ENCODE assay signal across 8 cellular contexts in genomic region chr3:58217209-58217811, GRCh38. TPM values are rescaled to one million over a fixed set of nuclear protein-coding genes. Genes with fewer than 3 reads are reported as not detected.
DNase-seq lines count a peak whose midpoint lies in the region; ATAC-seq and TF ChIP-seq lines count a peak whose summit lies in the region.

No MANE protein-coding gene starts in this region.

- H3K79me2 ChIP-seq in OCI-LY1 (ENCODE audit: insufficient read depth, low read length): no peaks in the 10 kb centered on the region

- no peaks in the 10 kb centered on the region for H3K9me2 ChIP-seq in OCI-LY1 (ENCODE audit: low read depth, low read length)

- 0 out of 2 replicates have a peak overlapping the region, but pooled peaks have one; percentile 55 for H2AFZ ChIP-seq in OCI-LY1 (ENCODE audit: low read length)

- peak; percentile 13 for DNase-seq in NCI-H2171 treated with DMSO at 0.1 percent for 48 hours (lab: John Stamatoyannopoulos, UW)
- no peak for DNase-seq in NCI-H2171 (lab: John Stamatoyannopoulos, UW)
- DNase-seq in activated T-cell treated with anti-CD3 and anti-CD28 coated beads, Interleukin-2, amount 50 U/mL, for 1 hour: peak; percentile 53
- no peak for DNase-seq in esophagus muscularis mucosa (ENCODE audit: extremely low spot score)
- peak; percentile 35 to 76 (median 59) for DNase-seq in naive thymus-derived CD8-positive, alpha-beta T cell
- DNase-seq in superior temporal gyrus (ENCODE audit: extremely low spot score): peak; percentile 83

- H3K4me3 Mint-ChIP-seq in naive thymus-derived CD8-positive, alpha-beta T cell: peak overlapping the region in 7 of 10 donors; percentile 8 to 61 (median 50)

- TF ChIP-seq CTCF in OCI-LY1 (IDR thresholded peaks at IDR 0.05; ENCODE audit: low read length) (peak; percentile 94), esophagus muscularis mucosa (IDR thresholded peaks at IDR 0.05) (peak; percentile 69 to 82 (median 75))

- H3K4me1 ChIP-seq in OCI-LY1 (ENCODE audit: insufficient read depth, low read length, severe bottlenecking) (peaks cover 17% of the 10 kb centered on the region), esophagus muscularis mucosa (peaks cover 12 to 21% (median 14%) of the 10 kb centered on the region in 4 donors)

- H3K9me3 ChIP-seq in OCI-LY1 (ENCODE audit: low read length) (no peaks in the 10 kb centered on the region), esophagus muscularis mucosa (no peaks in the 10 kb centered on the region)

- peaks cover 5 to 42% (median 10%) of the 10 kb centered on the region in 4 donors for H3K4me1 Mint-ChIP-seq in naive thymus-derived CD8-positive, alpha-beta T cell

- no peaks in the 10 kb centered on the region for H3K27me3 ChIP-seq in OCI-LY1 (ENCODE audit: insufficient read depth, low read length)
- H3K27me3 ChIP-seq in esophagus muscularis mucosa: no peaks in the 10 kb centered on the region

- H3K36me3 ChIP-seq in OCI-LY1 (ENCODE audit: insufficient read depth, low read length) (no peaks in the 10 kb centered on the region), esophagus muscularis mucosa (no peaks in the 10 kb centered on the region)

- peak overlapping the region; percentile 66 for H3K4me2 ChIP-seq in OCI-LY1 (ENCODE audit: low read length)

- TF ChIP-seq POLR2A in esophagus muscularis mucosa (IDR thresholded peaks at IDR 0.05; ENCODE audit: low read depth): no peak

- no peaks in the 10 kb centered on the region for H3F3A ChIP-seq in OCI-LY1 (ENCODE audit: insufficient read depth, low read length)

- peak overlapping the region; percentile 49 for H3K4me3 ChIP-seq in OCI-LY1 (ENCODE audit: low read depth, low read length, poor library complexity, severe bottlenecking)
- H3K4me3 ChIP-seq in esophagus muscularis mucosa: no peak overlapping the region

- H3K36me3 Mint-ChIP-seq in naive thymus-derived CD8-positive, alpha-beta T cell: no peaks in the 10 kb centered on the region

- TF ChIP-seq EP300 in esophagus muscularis mucosa (IDR thresholded peaks at IDR 0.05): no peak

- intact Hi-C loops in esophagus muscularis mucosa (cut with DNase I): loop anchor here (5.0 kb wide), 1 partner anchor 40 kb away; no protein-coding TSS in a partner anchor

- H3K27ac ChIP-seq in OCI-LY1 (ENCODE audit: low read depth, low read length, poor library complexity, severe bottlenecking): no peak overlapping the region
- peak overlapping the region in 1 of 4 donors; percentile 40 for H3K27ac ChIP-seq in esophagus muscularis mucosa (replicated peaks in 1 of 4)

- POLR2A ChIA-PET in naive thymus-derived CD8-positive, alpha-beta T cell (lab: Charles Lee): interaction anchor here (0.7 kb wide), 1 partner anchor 204 kb away, joined by 4 read pairs; no protein-coding TSS in a partner anchor

- no peaks in the 10 kb centered on the region for H4K20me1 ChIP-seq in OCI-LY1 (ENCODE audit: insufficient read depth, low read length)

- H3K9me3 Mint-ChIP-seq in naive thymus-derived CD8-positive, alpha-beta T cell: no peaks in the 10 kb centered on the region

- peak overlapping the region in 1 of 10 donors; percentile 0 for H3K27ac Mint-ChIP-seq in naive thymus-derived CD8-positive, alpha-beta T cell

- WGBS in esophagus muscularis mucosa: 32% methylated on average over 15 of the region's 15 CpGs

- H3K27me3 Mint-ChIP-seq in naive thymus-derived CD8-positive, alpha-beta T cell: peaks cover 0 to 4% (median 0%) of the 10 kb centered on the region in 5 donors

- ATAC-seq in HG03280 (IDR thresholded peaks at IDR 0.05; ENCODE audit: unreplicated experiment): peak; percentile 38
- ATAC-seq in naive thymus-derived CD8-positive, alpha-beta T cell: peak; percentile 94 to 95

- H3K9ac ChIP-seq in OCI-LY1 (ENCODE audit: low read length): peak overlapping the region; percentile 41; the same call in 1 of the 2 replicates

RNA-seq across cellular contexts. Expression of gene DNASE1L3, which starts 6.5 kb away (rescaled TPM):
- 1 to 10 TPM in 2 of 4 donors, under 1 TPM in 1, not detected in 1; 0.80 to 2.9 (median 2.2) TPM for total RNA-seq in esophagus muscularis mucosa
- total RNA-seq in naive thymus-derived CD8-positive, alpha-beta T cell: under 1 TPM in 1 of 2 experiments, not detected in 1; 0.66 TPM
- not detected for polyA plus RNA-seq in naive thymus-derived CD8-positive, alpha-beta T cell

RNA-seq across cellular contexts. Expression of gene ABHD6, which starts 20.3 kb away (rescaled TPM):
- total RNA-seq in esophagus muscularis mucosa: 10 to 100 TPM; 13.1 to 20.3 (median 17.9) TPM
- 1 to 10 TPM; 6.0 to 6.1 TPM for total RNA-seq in naive thymus-derived CD8-positive, alpha-beta T cell
- polyA plus RNA-seq in naive thymus-derived CD8-positive, alpha-beta T cell: 1 to 10 TPM; 4.4 to 6.0 (median 5.4) TPM

Comparison
In these comparisons a context has a peak if more than half of its experiments do, and no peak if none do; other contexts are left out.
1. DNase-seq: peak in NCI-H2171 treated with DMSO at 0.1 percent for 48 hours (single experiment), activated T-cell treated with anti-CD3 and anti-CD28 coated beads, Interleukin-2, amount 50 U/mL, for 1 hour (single experiment), naive thymus-derived CD8-positive, alpha-beta T cell (10 of 10) and superior temporal gyrus (single experiment); none in NCI-H2171 (single experiment) and esophagus muscularis mucosa (single experiment).